Comparison of ENCODE assay signal across 9 cellular contexts in genomic region chr11:35029979-35030378, GRCh38.
DNase-seq lines count a peak whose midpoint lies in the region; ATAC-seq and TF ChIP-seq lines count a peak whose summit lies in the region.
"Had no signal": no experiment of that assay in that cellular context is flagged by ENCODE, and none has a peak within 500 bp of the region (broad histone marks: within the 10 kb centered on the region; RNA-seq: fewer than 3 reads in every experiment).

No MANE protein-coding gene starts in this region.

- TF ChIP-seq CTCF in PC-3 (conservative IDR thresholded peaks at IDR 0.05; ENCODE audit: low read depth, low read length), result no peak
- TF ChIP-seq CTCF in esophagus squamous epithelium (IDR thresholded peaks at IDR 0.05), result no peak
- no peak for TF ChIP-seq CTCF in body of pancreas (IDR thresholded peaks at IDR 0.05)
- TF ChIP-seq CTCF in sigmoid colon (IDR thresholded peaks at IDR 0.05), result no peak

- H3K79me2 ChIP-seq in PC-3 (ENCODE audit: low read length), result no peaks in the 10 kb centered on the region

- no peaks in the 10 kb centered on the region for H3K9me2 ChIP-seq in PC-3 (replicated peaks; ENCODE audit: low read length)

- H3K9ac ChIP-seq in PC-3 (ENCODE audit: low read length), result peak overlapping the region; percentile 93

- POLR2A ChIA-PET in PC-3 (lab: Charles Lee; ENCODE audit: unreplicated experiment), result interaction anchor here (0.5 to 0.8 kb wide), 5 partner anchors 55 to 272 kb away, joined by 3 to 5 read pairs (median 3); no protein-coding TSS in a partner anchor

- ATAC-seq in activated CD4-positive, CD25-positive, alpha-beta regulatory T cell treated with anti-CD3 and anti-CD28 coated beads, Interleukin-2, amount 50 U/mL, for 24 hours, result peak; percentile 48 to 58
- ATAC-seq in HG02642 (IDR thresholded peaks at IDR 0.05; ENCODE audit: poor library complexity, unreplicated experiment) (peak; percentile 89), PC-3 (peak; percentile 43), body of pancreas (no peak)

- TF ChIP-seq POLR2A in esophagus squamous epithelium (IDR thresholded peaks at IDR 0.05), result no peak
- no peak for TF ChIP-seq POLR2A in body of pancreas (IDR thresholded peaks at IDR 0.05)
- no peak for TF ChIP-seq POLR2A in sigmoid colon (IDR thresholded peaks at IDR 0.05)

- no peak for DNase-seq in activated CD4-positive, CD25-positive, alpha-beta regulatory T cell treated with anti-CD3 and anti-CD28 coated beads, Interleukin-2, amount 50 U/mL, for 72 hours
- DNase-seq in PC-3 (peak; percentile 72), esophagus squamous epithelium (lab: John Stamatoyannopoulos, UW) (no peak), body of pancreas (no peak), sigmoid colon (no peak), DMS 273 (lab: John Stamatoyannopoulos, UW; ENCODE audit: unreplicated experiment) (no peak)
- DNase-seq: right lobe of liver had no signal

- CTCF ChIA-PET in PC-3 (lab: Charles Lee), result interaction anchor here (0.6 to 1.3 kb wide), 3 partner anchors 21 to 353 kb away, joined by 3 to 6 read pairs (median 3); no protein-coding TSS in a partner anchor

- H3F3A ChIP-seq in PC-3 (ENCODE audit: low read length, unreplicated experiment), result peaks cover 5% of the 10 kb centered on the region

- no peaks in the 10 kb centered on the region for H3K27me3 ChIP-seq in PC-3 (ENCODE audit: low read length)
- H3K27me3 ChIP-seq in esophagus squamous epithelium, result no peaks in the 10 kb centered on the region
- no peaks in the 10 kb centered on the region for H3K27me3 ChIP-seq in body of pancreas
- H3K27me3 ChIP-seq in sigmoid colon, result no peaks in the 10 kb centered on the region
- H3K27me3 ChIP-seq: right lobe of liver had no signal

- H3K27ac ChIP-seq in PC-3 (ENCODE audit: low read length) (peak overlapping the region; percentile 99), esophagus squamous epithelium (peak overlapping the region; percentile 1 to 57 (median 33)), body of pancreas (no peak overlapping the region), sigmoid colon (no peak overlapping the region)
- H3K27ac ChIP-seq: right lobe of liver had no signal

- no peaks in the 10 kb centered on the region for H3K36me3 ChIP-seq in PC-3 (ENCODE audit: low read depth, low read length)
- no peaks in the 10 kb centered on the region for H3K36me3 ChIP-seq in esophagus squamous epithelium
- H3K36me3 ChIP-seq in body of pancreas (replicated peaks in 1 of 2; ENCODE audit: insufficient read depth in 1 of 2, low read depth in 2 of 2), result no peaks in the 10 kb centered on the region
- no peaks in the 10 kb centered on the region for H3K36me3 ChIP-seq in sigmoid colon
- H3K36me3 ChIP-seq: right lobe of liver had no signal

- no peaks in the 10 kb centered on the region for H3K9me3 ChIP-seq in PC-3 (ENCODE audit: low read length)
- no peaks in the 10 kb centered on the region for H3K9me3 ChIP-seq in esophagus squamous epithelium
- H3K9me3 ChIP-seq in body of pancreas, result no peaks in the 10 kb centered on the region
- H3K9me3 ChIP-seq in sigmoid colon, result peaks cover 0 to 3% (median 0%) of the 10 kb centered on the region in 4 donors
- H3K9me3 ChIP-seq: right lobe of liver had no signal

- TF ChIP-seq EP300 in sigmoid colon (IDR thresholded peaks at IDR 0.05), result no peak

- no peaks in the 10 kb centered on the region for H4K20me1 ChIP-seq in PC-3 (ENCODE audit: low read length)

- H3K4me1 ChIP-seq in PC-3 (ENCODE audit: insufficient read depth, low read length) (peaks cover 41% of the 10 kb centered on the region), esophagus squamous epithelium (peaks cover 7 to 29% (median 18%) of the 10 kb centered on the region in 3 donors), body of pancreas (no peaks in the 10 kb centered on the region), sigmoid colon (peaks cover 0 to 11% (median 4%) of the 10 kb centered on the region in 4 donors)
- H3K4me1 ChIP-seq: right lobe of liver had no signal

- peak overlapping the region; percentile 74 for H3K4me2 ChIP-seq in PC-3 (ENCODE audit: low read length)

- H3K4me3 ChIP-seq in PC-3 (ENCODE audit: low read length) (peak overlapping the region; percentile 40), esophagus squamous epithelium (no peak overlapping the region), body of pancreas (no peak overlapping the region), sigmoid colon (no peak overlapping the region)
- H3K4me3 ChIP-seq: right lobe of liver had no signal

- 12 to 26% methylated on average over 5 of the region's 5 CpGs for WGBS in esophagus squamous epithelium, 2 donors
- WGBS in body of pancreas, 2 donors, result 60 to 61% methylated on average over 5 of the region's 5 CpGs
- WGBS in sigmoid colon, 2 donors, result 34 to 42% methylated on average over 5 of the region's 5 CpGs

- no peak overlapping the region for H2AFZ ChIP-seq in PC-3 (ENCODE audit: low read length)

- intact Hi-C loops in PC-3 (cut with micrococcal nuclease) (loop anchor here (2.0 kb wide), 1 partner anchor 21 kb away; no protein-coding TSS in a partner anchor), esophagus squamous epithelium (cut with DNase I) (no loop called here), body of pancreas (cut with DNase I) (no loop called here), sigmoid colon (cut with DNase I) (no loop called here)

- BruUV-seq in PC-3 (replicated peaks; lab: Mats Ljungman, UMichigan), result no TSS peak

Comparison
In these comparisons a context has a peak if more than half of its experiments do, and no peak if none do; other contexts are left out.
1. H3K27ac ChIP-seq: peak in PC-3 (single experiment) and esophagus squamous epithelium (4 of 4); none in body of pancreas (0 of 4) and sigmoid colon (0 of 4).